ENCODE assay signal across 8 cellular contexts in the genomic region with DNA sequence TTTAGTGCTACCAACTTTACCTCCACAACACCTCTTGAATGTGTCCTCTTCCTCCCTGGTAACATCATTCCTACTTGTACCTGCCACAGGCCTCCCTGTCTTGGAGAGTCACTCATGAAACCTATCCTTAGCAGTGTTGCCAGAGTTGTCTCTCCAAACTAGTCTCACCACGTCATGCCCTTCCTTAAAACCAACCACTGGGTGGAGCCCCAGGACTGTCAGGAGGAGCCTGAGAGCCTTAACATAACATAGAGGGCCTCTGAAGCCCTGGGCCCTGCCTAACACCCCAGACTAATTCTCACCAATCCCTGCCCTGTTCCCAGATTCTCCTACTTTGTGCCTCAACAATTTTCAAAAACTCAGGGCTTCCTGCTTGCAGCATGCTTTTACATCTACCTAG.
DNase-seq lines count a peak whose midpoint lies in the region; ATAC-seq and TF ChIP-seq lines count a peak whose summit lies in the region.

No MANE protein-coding gene starts in this region.

- no peaks in the 10 kb centered on the region for H3K27me3 ChIP-seq in SJSA1 (replicated peaks)
- no peaks in the 10 kb centered on the region for H3K27me3 ChIP-seq in CD8-positive, alpha-beta memory T cell (ENCODE audit: insufficient read depth, low read length, poor library complexity, severe bottlenecking)

- CTCF ChIA-PET in CD8-positive, alpha-beta memory T cell (lab: Charles Lee), result no interaction called here

- no peak overlapping the region for H3K27ac ChIP-seq in SJSA1
- H3K27ac ChIP-seq in CD8-positive, alpha-beta memory T cell (ENCODE audit: low read depth, low read length), result no peak overlapping the region

- no peak overlapping the region for H3K4me3 Mint-ChIP-seq in endothelial cell (ENCODE audit: unreplicated experiment)
- no peak overlapping the region for H3K4me3 Mint-ChIP-seq in CD8-positive, alpha-beta memory T cell

- H3K9me3 Mint-ChIP-seq in endothelial cell (ENCODE audit: unreplicated experiment), result no peaks in the 10 kb centered on the region
- H3K9me3 Mint-ChIP-seq in CD8-positive, alpha-beta memory T cell, result peaks cover 0 to 3% (median 2%) of the 10 kb centered on the region in 5 donors

- no peaks in the 10 kb centered on the region for H3K9me3 ChIP-seq in SJSA1 (replicated peaks)
- H3K9me3 ChIP-seq in CD8-positive, alpha-beta memory T cell (ENCODE audit: low read length), result no peaks in the 10 kb centered on the region

- no peaks in the 10 kb centered on the region for H3K36me3 ChIP-seq in SJSA1
- no peaks in the 10 kb centered on the region for H3K36me3 ChIP-seq in CD8-positive, alpha-beta memory T cell (ENCODE audit: insufficient read depth, low read length)

- H3K4me1 ChIP-seq in SJSA1 (replicated peaks), result no peaks in the 10 kb centered on the region
- H3K4me1 ChIP-seq in CD8-positive, alpha-beta memory T cell (ENCODE audit: insufficient read depth, low read length), result no peaks in the 10 kb centered on the region

- no peak for TF ChIP-seq CTCF in endothelial cell (IDR thresholded peaks at IDR 0.05; ENCODE audit: unreplicated experiment)

- peaks cover 5% of the 10 kb centered on the region for H3K27me3 Mint-ChIP-seq in endothelial cell (ENCODE audit: unreplicated experiment)
- peaks cover 4 to 9% of the 10 kb centered on the region in 2 donors for H3K27me3 Mint-ChIP-seq in CD8-positive, alpha-beta memory T cell

- POLR2A ChIA-PET in CD8-positive, alpha-beta memory T cell (lab: Charles Lee), result no interaction called here

- peak; percentile 1 to 6 for DNase-seq in stimulated activated CD4-positive, alpha-beta T cell treated with anti-CD3 and anti-CD28 coated beads, Interleukin-15, amount 100 ng/mL, for 48 hours (ENCODE audit: low read depth in 2 of 2)
- DNase-seq in stimulated activated CD4-positive, alpha-beta T cell treated with anti-CD3 and anti-CD28 coated beads, Interleukin-4, amount 100 ng/mL, for 1 hour, result no peak
- DNase-seq in M059J (ENCODE audit: low read depth), result peak; percentile 58
- DNase-seq in SJSA1 (ENCODE audit: low read depth in 1 of 2, low spot score in 2 of 2), result peak; percentile 18 to 49
- DNase-seq in endothelial cell (ENCODE audit: low spot score), result peak; percentile 68
- peak; percentile 10 for DNase-seq in mucosa of gallbladder (ENCODE audit: low spot score)
- no peak for DNase-seq in CD8-positive, alpha-beta memory T cell

- H3K4me1 Mint-ChIP-seq in endothelial cell (ENCODE audit: unreplicated experiment), result peaks cover 7% of the 10 kb centered on the region
- H3K4me1 Mint-ChIP-seq in CD8-positive, alpha-beta memory T cell, result no peaks in the 10 kb centered on the region

- ATAC-seq in GM21526 (IDR thresholded peaks at IDR 0.05; ENCODE audit: low FRiP score, unreplicated experiment), result no peak

- H3K36me3 Mint-ChIP-seq in endothelial cell (ENCODE audit: low read depth, unreplicated experiment), result no peaks in the 10 kb centered on the region
- H3K36me3 Mint-ChIP-seq in CD8-positive, alpha-beta memory T cell, result no peaks in the 10 kb centered on the region

- no peak overlapping the region for H3K27ac Mint-ChIP-seq in endothelial cell (ENCODE audit: unreplicated experiment)
- no peak overlapping the region for H3K27ac Mint-ChIP-seq in CD8-positive, alpha-beta memory T cell

- H3K4me3 ChIP-seq in SJSA1, result no peak overlapping the region
- H3K4me3 ChIP-seq in CD8-positive, alpha-beta memory T cell (ENCODE audit: low read length), result no peak overlapping the region

Comparison
In these comparisons a context has a peak if more than half of its experiments do, and no peak if none do; other contexts are left out.
1. DNase-seq: peak in stimulated activated CD4-positive, alpha-beta T cell treated with anti-CD3 and anti-CD28 coated beads, Interleukin-15, amount 100 ng/mL, for 48 hours (2 of 2), M059J (single experiment), SJSA1 (2 of 2), endothelial cell (single experiment) and mucosa of gallbladder (single experiment); none in stimulated activated CD4-positive, alpha-beta T cell treated with anti-CD3 and anti-CD28 coated beads, Interleukin-4, amount 100 ng/mL, for 1 hour (single experiment) and CD8-positive, alpha-beta memory T cell (0 of 5).